ENCODE assay signal across 19 cellular contexts in genomic region chr15:62547584-62547983, GRCh38.
"Had no signal": no experiment of that assay in that cellular context is flagged by ENCODE, and none has a peak within 500 bp of the region (broad histone marks: within the 10 kb centered on the region; RNA-seq: fewer than 3 reads in every experiment).

No MANE protein-coding gene starts in this region.

- H3K27me3 Mint-ChIP-seq: type B pancreatic cell had no signal

- H3K9ac ChIP-seq: parathyroid adenoma had no signal

- DNase-seq: activated CD4-positive, alpha-beta T cell treated with anti-CD3 and anti-CD28 coated beads, Interleukin-2, amount 10 ng/mL, durations not matched to agents 24 days and 14 days; activated CD4-positive, CD25-positive, alpha-beta regulatory T cell; activated CD8-positive, alpha-beta memory T cell treated with anti-CD3 and anti-CD28 coated beads, Interleukin-2, amount 50 U/mL, for 4 hours; activated CD8-positive, alpha-beta T cell treated with anti-CD3 and anti-CD28 coated beads, Interleukin-2, amount 10 ng/mL, durations not matched to agents 7 days and 5 days; activated effector memory CD4-positive, alpha-beta T cell treated with anti-CD3 and anti-CD28 coated beads, Interleukin-2, amount 50 U/mL, for 16 hours; activated T-cell treated with anti-CD3 and anti-CD28 coated beads, Interleukin-2, amount 50 U/mL, for 72 hours; adrenal gland; dorsolateral prefrontal cortex; foreskin melanocyte; head of caudate nucleus; kidney; natural killer cell; stimulated activated naive CD8-positive, alpha-beta T cell treated with anti-CD3 and anti-CD28 coated beads, Interleukin-15, Interleukin-2, amounts not matched to agents 100 U/mL and 50 U/mL, for 24 hours; T-helper 1 cell; T-helper 9 cell had no signal

- H3K9me3 ChIP-seq: adrenal gland had no signal

- H3K4me3 Mint-ChIP-seq: activated CD4-positive, alpha-beta T cell treated with anti-CD3 and anti-CD28 coated beads, Interleukin-2, amount 10 ng/mL, durations not matched to agents 24 days and 14 days; activated CD8-positive, alpha-beta T cell treated with anti-CD3 and anti-CD28 coated beads, Interleukin-2, amount 10 ng/mL, durations not matched to agents 7 days and 5 days; activated naive CD4-positive, alpha-beta T cell treated with anti-CD3 and anti-CD28 coated beads, Interleukin-2, amount 50 U/mL, for 24 hours; activated T-cell treated with anti-CD3 and anti-CD28 coated beads, Interleukin-2, amount 50 U/mL, for 72 hours; natural killer cell; type B pancreatic cell had no signal

- H3K9me3 Mint-ChIP-seq: activated CD4-positive, alpha-beta T cell treated with anti-CD3 and anti-CD28 coated beads, Interleukin-2, amount 10 ng/mL, durations not matched to agents 24 days and 14 days; activated naive CD4-positive, alpha-beta T cell treated with anti-CD3 and anti-CD28 coated beads, Interleukin-2, amount 50 U/mL, for 24 hours; activated T-cell treated with anti-CD3 and anti-CD28 coated beads, Interleukin-2, amount 50 U/mL, for 72 hours; natural killer cell had no signal

- H3K4me1 Mint-ChIP-seq: activated CD4-positive, alpha-beta T cell treated with anti-CD3 and anti-CD28 coated beads, Interleukin-2, amount 10 ng/mL, durations not matched to agents 24 days and 14 days; activated naive CD4-positive, alpha-beta T cell treated with anti-CD3 and anti-CD28 coated beads, Interleukin-2, amount 50 U/mL, for 24 hours; natural killer cell had no signal

- H2AFZ ChIP-seq: parathyroid adenoma had no signal

- H3K36me3 ChIP-seq: adrenal gland, cardiac muscle cell had no signal

- H3K4me3 ChIP-seq: adrenal gland, cardiac muscle cell, dorsolateral prefrontal cortex had no signal

- H3K79me2 ChIP-seq: parathyroid adenoma had no signal

- H3K4me1 ChIP-seq: parathyroid adenoma had no signal

- H3K27ac Mint-ChIP-seq: activated CD4-positive, alpha-beta T cell treated with anti-CD3 and anti-CD28 coated beads, Interleukin-2, amount 10 ng/mL, durations not matched to agents 24 days and 14 days; activated CD8-positive, alpha-beta T cell treated with anti-CD3 and anti-CD28 coated beads, Interleukin-2, amount 10 ng/mL, durations not matched to agents 7 days and 5 days; activated naive CD4-positive, alpha-beta T cell treated with anti-CD3 and anti-CD28 coated beads, Interleukin-2, amount 50 U/mL, for 24 hours; activated T-cell treated with anti-CD3 and anti-CD28 coated beads, Interleukin-2, amount 50 U/mL, for 72 hours; natural killer cell; type B pancreatic cell had no signal

- H3K27ac ChIP-seq: adrenal gland, cardiac muscle cell, parathyroid adenoma had no signal

- H3K36me3 Mint-ChIP-seq: activated naive CD4-positive, alpha-beta T cell treated with anti-CD3 and anti-CD28 coated beads, Interleukin-2, amount 50 U/mL, for 24 hours; natural killer cell had no signal

- FAIRE-seq: kidney had no signal

- H3K27me3 ChIP-seq: adrenal gland, cardiac muscle cell, dorsolateral prefrontal cortex had no signal
